ENCODE assay signal across 1 cellular context in the genomic region with DNA sequence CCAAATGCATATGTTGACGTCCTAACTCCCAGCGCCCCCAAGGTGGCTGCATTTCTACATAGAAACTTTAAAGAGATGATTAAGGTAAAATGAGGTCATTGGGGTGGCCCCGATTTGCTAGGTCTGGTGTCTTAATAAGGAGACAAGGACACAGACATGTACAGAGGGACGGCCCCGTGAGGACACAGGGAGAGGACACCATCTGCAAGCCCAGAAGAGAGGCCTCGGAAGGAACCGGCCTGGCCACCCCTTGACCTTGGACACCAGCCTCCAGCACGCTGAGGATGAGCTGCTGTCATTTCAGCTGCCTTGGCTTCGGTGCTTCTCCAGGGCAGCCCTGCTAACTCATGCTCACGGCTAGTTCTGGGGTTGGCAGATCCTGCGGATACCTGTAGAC.
TF ChIP-seq lines count a peak whose summit lies in the region.

No MANE protein-coding gene starts in this region.

TF ChIP-seq in HepG2, 621 proteins besides CTCF, POLR2A, EP300 and RAD21 (continued from another document):
- TF ChIP-seq, protein P1, sequence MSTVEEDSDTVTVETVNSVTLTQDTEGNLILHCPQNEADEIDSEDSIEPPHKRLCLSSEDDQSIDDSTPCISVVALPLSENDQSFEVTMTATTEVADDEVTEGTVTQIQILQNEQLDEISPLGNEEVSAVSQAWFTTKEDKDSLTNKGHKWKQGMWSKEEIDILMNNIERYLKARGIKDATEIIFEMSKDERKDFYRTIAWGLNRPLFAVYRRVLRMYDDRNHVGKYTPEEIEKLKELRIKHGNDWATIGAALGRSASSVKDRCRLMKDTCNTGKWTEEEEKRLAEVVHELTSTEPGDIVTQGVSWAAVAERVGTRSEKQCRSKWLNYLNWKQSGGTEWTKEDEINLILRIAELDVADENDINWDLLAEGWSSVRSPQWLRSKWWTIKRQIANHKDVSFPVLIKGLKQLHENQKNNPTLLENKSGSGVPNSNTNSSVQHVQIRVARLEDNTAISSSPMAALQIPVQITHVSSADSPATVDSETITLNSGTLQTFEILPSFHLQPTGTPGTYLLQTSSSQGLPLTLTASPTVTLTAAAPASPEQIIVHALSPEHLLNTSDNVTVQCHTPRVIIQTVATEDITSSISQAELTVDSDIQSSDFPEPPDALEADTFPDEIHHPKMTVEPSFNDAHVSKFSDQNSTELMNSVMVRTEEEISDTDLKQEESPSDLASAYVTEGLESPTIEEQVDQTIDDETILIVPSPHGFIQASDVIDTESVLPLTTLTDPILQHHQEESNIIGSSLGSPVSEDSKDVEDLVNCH (CRISPR knock-in tag; IDR thresholded peaks at IDR 0.05): no peak
- no peak for TF ChIP-seq KAT2B (IDR thresholded peaks at IDR 0.05; ENCODE audit: borderline replicate concordance, low read depth, low read length)
- no peak for TF ChIP-seq TOE1 (CRISPR knock-in tag; IDR thresholded peaks at IDR 0.05)
- TF ChIP-seq, protein P2, sequence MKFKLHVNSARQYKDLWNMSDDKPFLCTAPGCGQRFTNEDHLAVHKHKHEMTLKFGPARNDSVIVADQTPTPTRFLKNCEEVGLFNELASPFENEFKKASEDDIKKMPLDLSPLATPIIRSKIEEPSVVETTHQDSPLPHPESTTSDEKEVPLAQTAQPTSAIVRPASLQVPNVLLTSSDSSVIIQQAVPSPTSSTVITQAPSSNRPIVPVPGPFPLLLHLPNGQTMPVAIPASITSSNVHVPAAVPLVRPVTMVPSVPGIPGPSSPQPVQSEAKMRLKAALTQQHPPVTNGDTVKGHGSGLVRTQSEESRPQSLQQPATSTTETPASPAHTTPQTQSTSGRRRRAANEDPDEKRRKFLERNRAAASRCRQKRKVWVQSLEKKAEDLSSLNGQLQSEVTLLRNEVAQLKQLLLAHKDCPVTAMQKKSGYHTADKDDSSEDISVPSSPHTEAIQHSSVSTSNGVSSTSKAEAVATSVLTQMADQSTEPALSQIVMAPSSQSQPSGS (CRISPR knock-in tag; IDR thresholded peaks at IDR 0.05): no peak
- TF ChIP-seq, protein P3, sequence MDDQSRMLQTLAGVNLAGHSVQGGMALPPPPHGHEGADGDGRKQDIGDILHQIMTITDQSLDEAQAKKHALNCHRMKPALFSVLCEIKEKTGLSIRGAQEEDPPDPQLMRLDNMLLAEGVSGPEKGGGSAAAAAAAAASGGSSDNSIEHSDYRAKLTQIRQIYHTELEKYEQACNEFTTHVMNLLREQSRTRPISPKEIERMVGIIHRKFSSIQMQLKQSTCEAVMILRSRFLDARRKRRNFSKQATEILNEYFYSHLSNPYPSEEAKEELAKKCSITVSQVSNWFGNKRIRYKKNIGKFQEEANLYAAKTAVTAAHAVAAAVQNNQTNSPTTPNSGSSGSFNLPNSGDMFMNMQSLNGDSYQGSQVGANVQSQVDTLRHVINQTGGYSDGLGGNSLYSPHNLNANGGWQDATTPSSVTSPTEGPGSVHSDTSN (CRISPR knock-in tag; IDR thresholded peaks at IDR 0.05; ENCODE audit: borderline replicate concordance): no peak
- TF ChIP-seq MYC (CRISPR knock-in tag; IDR thresholded peaks at IDR 0.05; ENCODE audit: borderline replicate concordance): no peak
- no peak for TF ChIP-seq TEAD2 (CRISPR knock-in tag; IDR thresholded peaks at IDR 0.05)
- no peak for TF ChIP-seq ZNF746 (CRISPR knock-in tag; IDR thresholded peaks at IDR 0.05)
- no peak for TF ChIP-seq HNRNPL (IDR thresholded peaks at IDR 0.05; ENCODE audit: low read depth, low read length)
- TF ChIP-seq, protein P4, sequence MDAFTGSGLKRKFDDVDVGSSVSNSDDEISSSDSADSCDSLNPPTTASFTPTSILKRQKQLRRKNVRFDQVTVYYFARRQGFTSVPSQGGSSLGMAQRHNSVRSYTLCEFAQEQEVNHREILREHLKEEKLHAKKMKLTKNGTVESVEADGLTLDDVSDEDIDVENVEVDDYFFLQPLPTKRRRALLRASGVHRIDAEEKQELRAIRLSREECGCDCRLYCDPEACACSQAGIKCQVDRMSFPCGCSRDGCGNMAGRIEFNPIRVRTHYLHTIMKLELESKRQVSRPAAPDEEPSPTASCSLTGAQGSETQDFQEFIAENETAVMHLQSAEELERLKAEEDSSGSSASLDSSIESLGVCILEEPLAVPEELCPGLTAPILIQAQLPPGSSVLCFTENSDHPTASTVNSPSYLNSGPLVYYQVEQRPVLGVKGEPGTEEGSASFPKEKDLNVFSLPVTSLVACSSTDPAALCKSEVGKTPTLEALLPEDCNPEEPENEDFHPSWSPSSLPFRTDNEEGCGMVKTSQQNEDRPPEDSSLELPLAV (CRISPR knock-in tag; conservative IDR thresholded peaks at IDR 0.05; ENCODE audit: low read depth): no peak
- TF ChIP-seq ZNF17 (CRISPR knock-in tag; IDR thresholded peaks at IDR 0.05): no peak
